1 cellular context compared by ENCODE assay signal in the genomic region with DNA sequence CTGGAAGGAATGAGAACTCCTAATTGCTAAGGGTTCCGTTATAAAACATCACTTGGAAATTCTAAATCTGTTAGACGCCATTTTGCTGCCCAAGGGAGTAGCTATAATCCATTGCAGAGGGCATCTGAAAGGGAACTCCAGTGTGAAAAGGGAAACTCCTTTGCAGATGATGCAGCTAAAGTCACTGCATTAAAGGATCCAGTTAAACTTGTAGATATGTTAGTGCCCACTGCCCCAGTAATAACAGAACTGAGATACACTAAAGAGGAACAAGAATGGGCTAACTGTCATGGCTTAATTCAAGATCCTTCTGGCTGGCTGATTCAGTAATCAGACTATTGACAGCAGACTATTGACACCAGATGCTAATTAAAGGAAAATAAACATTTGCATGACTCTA.
TF ChIP-seq lines count a peak whose summit lies in the region.

No MANE protein-coding gene starts in this region.

TF ChIP-seq in GM12878, 131 proteins besides CTCF, POLR2A, EP300 and RAD21 (continued from another document):
- TF ChIP-seq, protein P1, sequence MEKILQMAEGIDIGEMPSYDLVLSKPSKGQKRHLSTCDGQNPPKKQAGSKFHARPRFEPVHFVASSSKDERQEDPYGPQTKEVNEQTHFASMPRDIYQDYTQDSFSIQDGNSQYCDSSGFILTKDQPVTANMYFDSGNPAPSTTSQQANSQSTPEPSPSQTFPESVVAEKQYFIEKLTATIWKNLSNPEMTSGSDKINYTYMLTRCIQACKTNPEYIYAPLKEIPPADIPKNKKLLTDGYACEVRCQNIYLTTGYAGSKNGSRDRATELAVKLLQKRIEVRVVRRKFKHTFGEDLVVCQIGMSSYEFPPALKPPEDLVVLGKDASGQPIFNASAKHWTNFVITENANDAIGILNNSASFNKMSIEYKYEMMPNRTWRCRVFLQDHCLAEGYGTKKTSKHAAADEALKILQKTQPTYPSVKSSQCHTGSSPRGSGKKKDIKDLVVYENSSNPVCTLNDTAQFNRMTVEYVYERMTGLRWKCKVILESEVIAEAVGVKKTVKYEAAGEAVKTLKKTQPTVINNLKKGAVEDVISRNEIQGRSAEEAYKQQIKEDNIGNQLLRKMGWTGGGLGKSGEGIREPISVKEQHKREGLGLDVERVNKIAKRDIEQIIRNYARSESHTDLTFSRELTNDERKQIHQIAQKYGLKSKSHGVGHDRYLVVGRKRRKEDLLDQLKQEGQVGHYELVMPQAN (conservative IDR thresholded peaks at IDR 0.05): no peak
- TF ChIP-seq NFYA (IDR thresholded peaks at IDR 0.05; ENCODE audit: borderline replicate concordance, low read depth, low read length) (no peak), ZNF207 (IDR thresholded peaks at IDR 0.05; ENCODE audit: borderline replicate concordance) (no peak), TCF12 (IDR thresholded peaks at IDR 0.05; ENCODE audit: low read depth, low read length) (no peak), CEBPZ (IDR thresholded peaks at IDR 0.05; ENCODE audit: low read depth, low read length) (no peak), FOXK2 (IDR thresholded peaks at IDR 0.05) (no peak), MYB (IDR thresholded peaks at IDR 0.05; ENCODE audit: borderline replicate concordance, low read depth, low read length) (no peak), EGR1 (IDR thresholded peaks at IDR 0.05; ENCODE audit: borderline replicate concordance in 1 of 2, low read depth in 2 of 2, low read length in 2 of 2) (no peak), EED (IDR thresholded peaks at IDR 0.05; ENCODE audit: low read depth) (0 out of 2 replicates have a peak, but pooled peaks have one; percentile 35), DPF2 (IDR thresholded peaks at IDR 0.05) (0 out of 2 replicates have a peak, but pooled peaks have one; percentile 25), USF1 (IDR thresholded peaks at IDR 0.05; ENCODE audit: borderline replicate concordance, extremely low read length, insufficient read depth, low read depth, low read length) (no peak), BCL11A (IDR thresholded peaks at IDR 0.05; ENCODE audit: low read depth, low read length) (0 out of 2 replicates have a peak, but pooled peaks have one; percentile 29), KDM1A (IDR thresholded peaks at IDR 0.05; ENCODE audit: borderline replicate concordance) (no peak), ATF7 (IDR thresholded peaks at IDR 0.05; ENCODE audit: low read depth) (no peak), RAD51 (IDR thresholded peaks at IDR 0.05) (no peak), IKZF1 (conservative IDR thresholded peaks at IDR 0.05) (peak; percentile 54; the same call in 1 of the 2 replicates), TAF1 (IDR thresholded peaks at IDR 0.05; ENCODE audit: borderline replicate concordance, low read depth, low read length) (no peak), IKZF2 (IDR thresholded peaks at IDR 0.05) (peak; percentile 53 to 54; a peak in 2 of 4 replicates), ZNF622 (IDR thresholded peaks at IDR 0.05) (no peak), CREB1 (IDR thresholded peaks at IDR 0.05; ENCODE audit: low read depth) (0 out of 2 replicates have a peak, but pooled peaks have one; percentile 22), SPI1 (IDR thresholded peaks at IDR 0.05; ENCODE audit: borderline replicate concordance, insufficient read depth, low read depth, low read length) (peak; percentile 49; the same call in 1 of the 2 replicates), ZNF384 (IDR thresholded peaks at IDR 0.05; ENCODE audit: borderline replicate concordance, low read depth, low read length) (no peak), KLF5 (IDR thresholded peaks at IDR 0.05; ENCODE audit: partially characterized antibody) (no peak), CBX5 (IDR thresholded peaks at IDR 0.05; ENCODE audit: low read depth) (no peak), ZNF687 (IDR thresholded peaks at IDR 0.05) (no peak), MTA2 (IDR thresholded peaks at IDR 0.05; ENCODE audit: low read depth) (peak; percentile 59; the same call in 1 of the 2 replicates), E2F4 (IDR thresholded peaks at IDR 0.05; ENCODE audit: low read depth, low read length) (no peak), CEBPB (IDR thresholded peaks at IDR 0.05; ENCODE audit: borderline replicate concordance in 1 of 2, low read depth in 2 of 2, low read length in 2 of 2) (no peak), CHD4 (IDR thresholded peaks at IDR 0.05) (no peak), FOXM1 (IDR thresholded peaks at IDR 0.05; ENCODE audit: low read depth, low read length) (no peak), IRF4 (IDR thresholded peaks at IDR 0.05; ENCODE audit: low read depth, low read length) (peak; percentile 39; the same call in 1 of the 2 replicates), JUNB (IDR thresholded peaks at IDR 0.05) (peak; percentile 67), NRF1 (conservative IDR thresholded peaks at IDR 0.05; ENCODE audit: low read depth, low read length) (no peak)
- TF ChIP-seq, protein P2, sequence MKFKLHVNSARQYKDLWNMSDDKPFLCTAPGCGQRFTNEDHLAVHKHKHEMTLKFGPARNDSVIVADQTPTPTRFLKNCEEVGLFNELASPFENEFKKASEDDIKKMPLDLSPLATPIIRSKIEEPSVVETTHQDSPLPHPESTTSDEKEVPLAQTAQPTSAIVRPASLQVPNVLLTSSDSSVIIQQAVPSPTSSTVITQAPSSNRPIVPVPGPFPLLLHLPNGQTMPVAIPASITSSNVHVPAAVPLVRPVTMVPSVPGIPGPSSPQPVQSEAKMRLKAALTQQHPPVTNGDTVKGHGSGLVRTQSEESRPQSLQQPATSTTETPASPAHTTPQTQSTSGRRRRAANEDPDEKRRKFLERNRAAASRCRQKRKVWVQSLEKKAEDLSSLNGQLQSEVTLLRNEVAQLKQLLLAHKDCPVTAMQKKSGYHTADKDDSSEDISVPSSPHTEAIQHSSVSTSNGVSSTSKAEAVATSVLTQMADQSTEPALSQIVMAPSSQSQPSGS (IDR thresholded peaks at IDR 0.05; ENCODE audit: low read length): no peak
- TF ChIP-seq, protein P3, sequence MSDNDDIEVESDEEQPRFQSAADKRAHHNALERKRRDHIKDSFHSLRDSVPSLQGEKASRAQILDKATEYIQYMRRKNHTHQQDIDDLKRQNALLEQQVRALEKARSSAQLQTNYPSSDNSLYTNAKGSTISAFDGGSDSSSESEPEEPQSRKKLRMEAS (IDR thresholded peaks at IDR 0.05; ENCODE audit: low read depth, low read length): no peak
- TF ChIP-seq, protein P4, sequence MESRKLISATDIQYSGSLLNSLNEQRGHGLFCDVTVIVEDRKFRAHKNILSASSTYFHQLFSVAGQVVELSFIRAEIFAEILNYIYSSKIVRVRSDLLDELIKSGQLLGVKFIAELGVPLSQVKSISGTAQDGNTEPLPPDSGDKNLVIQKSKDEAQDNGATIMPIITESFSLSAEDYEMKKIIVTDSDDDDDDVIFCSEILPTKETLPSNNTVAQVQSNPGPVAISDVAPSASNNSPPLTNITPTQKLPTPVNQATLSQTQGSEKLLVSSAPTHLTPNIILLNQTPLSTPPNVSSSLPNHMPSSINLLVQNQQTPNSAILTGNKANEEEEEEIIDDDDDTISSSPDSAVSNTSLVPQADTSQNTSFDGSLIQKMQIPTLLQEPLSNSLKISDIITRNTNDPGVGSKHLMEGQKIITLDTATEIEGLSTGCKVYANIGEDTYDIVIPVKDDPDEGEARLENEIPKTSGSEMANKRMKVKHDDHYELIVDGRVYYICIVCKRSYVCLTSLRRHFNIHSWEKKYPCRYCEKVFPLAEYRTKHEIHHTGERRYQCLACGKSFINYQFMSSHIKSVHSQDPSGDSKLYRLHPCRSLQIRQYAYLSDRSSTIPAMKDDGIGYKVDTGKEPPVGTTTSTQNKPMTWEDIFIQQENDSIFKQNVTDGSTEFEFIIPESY (IDR thresholded peaks at IDR 0.05): no peak
- TF ChIP-seq, protein P5, sequence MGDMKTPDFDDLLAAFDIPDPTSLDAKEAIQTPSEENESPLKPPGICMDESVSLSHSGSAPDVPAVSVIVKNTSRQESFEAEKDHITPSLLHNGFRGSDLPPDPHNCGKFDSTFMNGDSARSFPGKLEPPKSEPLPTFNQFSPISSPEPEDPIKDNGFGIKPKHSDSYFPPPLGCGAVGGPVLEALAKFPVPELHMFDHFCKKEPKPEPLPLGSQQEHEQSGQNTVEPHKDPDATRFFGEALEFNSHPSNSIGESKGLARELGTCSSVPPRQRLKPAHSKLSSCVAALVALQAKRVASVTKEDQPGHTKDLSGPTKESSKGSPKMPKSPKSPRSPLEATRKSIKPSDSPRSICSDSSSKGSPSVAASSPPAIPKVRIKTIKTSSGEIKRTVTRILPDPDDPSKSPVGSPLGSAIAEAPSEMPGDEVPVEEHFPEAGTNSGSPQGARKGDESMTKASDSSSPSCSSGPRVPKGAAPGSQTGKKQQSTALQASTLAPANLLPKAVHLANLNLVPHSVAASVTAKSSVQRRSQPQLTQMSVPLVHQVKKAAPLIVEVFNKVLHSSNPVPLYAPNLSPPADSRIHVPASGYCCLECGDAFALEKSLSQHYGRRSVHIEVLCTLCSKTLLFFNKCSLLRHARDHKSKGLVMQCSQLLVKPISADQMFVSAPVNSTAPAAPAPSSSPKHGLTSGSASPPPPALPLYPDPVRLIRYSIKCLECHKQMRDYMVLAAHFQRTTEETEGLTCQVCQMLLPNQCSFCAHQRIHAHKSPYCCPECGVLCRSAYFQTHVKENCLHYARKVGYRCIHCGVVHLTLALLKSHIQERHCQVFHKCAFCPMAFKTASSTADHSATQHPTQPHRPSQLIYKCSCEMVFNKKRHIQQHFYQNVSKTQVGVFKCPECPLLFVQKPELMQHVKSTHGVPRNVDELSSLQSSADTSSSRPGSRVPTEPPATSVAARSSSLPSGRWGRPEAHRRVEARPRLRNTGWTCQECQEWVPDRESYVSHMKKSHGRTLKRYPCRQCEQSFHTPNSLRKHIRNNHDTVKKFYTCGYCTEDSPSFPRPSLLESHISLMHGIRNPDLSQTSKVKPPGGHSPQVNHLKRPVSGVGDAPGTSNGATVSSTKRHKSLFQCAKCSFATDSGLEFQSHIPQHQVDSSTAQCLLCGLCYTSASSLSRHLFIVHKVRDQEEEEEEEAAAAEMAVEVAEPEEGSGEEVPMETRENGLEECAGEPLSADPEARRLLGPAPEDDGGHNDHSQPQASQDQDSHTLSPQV (IDR thresholded peaks at IDR 0.05): no peak
